Comparison of ENCODE assay signal across 9 cellular contexts in genomic region chr17:62995377-62995885, GRCh38. TPM values are rescaled to one million over a fixed set of nuclear protein-coding genes. Genes with fewer than 3 reads are reported as not detected.
A peak's percentile ranks its signal among the peaks of the same experiment; 100 is the strongest.
DNase-seq lines count a peak whose midpoint lies in the region; ATAC-seq and TF ChIP-seq lines count a peak whose summit lies in the region.
"Had no signal": no experiment of that assay in that cellular context is flagged by ENCODE, and none has a peak within 500 bp of the region (broad histone marks: within the 10 kb centered on the region; RNA-seq: fewer than 3 reads in every experiment).

No MANE protein-coding gene starts in this region.

- H3K9me2 ChIP-seq in PC-3 (replicated peaks; ENCODE audit: low read length): no peaks in the 10 kb centered on the region

- no peaks in the 10 kb centered on the region for H3K27me3 Mint-ChIP-seq in natural killer cell (ENCODE audit: low read depth in 2 of 2)

- intact Hi-C loops in PC-3 (cut with micrococcal nuclease): loop anchor here (1.0 to 5.0 kb wide), 3 partner anchors 47 to 411 kb away; no protein-coding TSS in a partner anchor
- intact Hi-C loops in dorsolateral prefrontal cortex (cut with DNase I): loop anchor here (5.0 to 10.0 kb wide), 3 partner anchors 189 to 412 kb away; no protein-coding TSS in a partner anchor
- intact Hi-C loops in natural killer cell (cut with micrococcal nuclease): loop anchor here (1.0 kb wide), 1 partner anchor 411 kb away; no protein-coding TSS in a partner anchor

- POLR2A ChIA-PET in HEK293 (lab: Yijun Ruan, JAX): no interaction called here
- POLR2A ChIA-PET in PC-3 (lab: Charles Lee; ENCODE audit: unreplicated experiment): interaction anchor here (0.7 kb wide), 1 partner anchor 354 kb away, joined by 4 read pairs; no protein-coding TSS in a partner anchor

- CTCF ChIA-PET in HEK293 (lab: Yijun Ruan, JAX) (interaction anchor here (0.5 to 1.9 kb wide), 23 partner anchors 9 to 492 kb away, joined by 3 to 37 read pairs (median 4); no protein-coding TSS in a partner anchor), PC-3 (lab: Charles Lee) (interaction anchor here (0.5 to 1.8 kb wide), 9 partner anchors 44 to 411 kb away, joined by 3 to 21 read pairs (median 3); no protein-coding TSS in a partner anchor)

- H3K4me3 Mint-ChIP-seq in natural killer cell: no peak overlapping the region

- H3K79me2 ChIP-seq in PC-3 (ENCODE audit: low read length): peaks cover 45% of the 10 kb centered on the region

- no TSS peak for BruUV-seq in PC-3 (replicated peaks; lab: Mats Ljungman, UMichigan)

- no peak overlapping the region for H3K27ac Mint-ChIP-seq in natural killer cell

- no peak overlapping the region for H3K27ac ChIP-seq in HEK293 (ENCODE audit: extremely low read depth, low read depth, low read length)
- H3K27ac ChIP-seq in PC-3 (ENCODE audit: low read length): no peak overlapping the region
- H3K27ac ChIP-seq in dorsolateral prefrontal cortex: peak overlapping the region in 1 of 59 donors; percentile 33
- H3K27ac ChIP-seq: SJSA1 had no signal

- H3K4me2 ChIP-seq in PC-3 (ENCODE audit: low read length): no peak overlapping the region

- peak; percentile 88 for ATAC-seq in PC-3
- ATAC-seq in natural killer cell: peak; percentile 67 to 83 (median 74)
- no peak for ATAC-seq in GM19395 (IDR thresholded peaks at IDR 0.05; ENCODE audit: unreplicated experiment)
- ATAC-seq in GM21367 (IDR thresholded peaks at IDR 0.05; ENCODE audit: unreplicated experiment): no peak

- peaks cover 4% of the 10 kb centered on the region for H4K20me1 ChIP-seq in PC-3 (ENCODE audit: low read length)

- TF ChIP-seq CTCF in HEK293 (tag by site-specific recombination; IDR thresholded peaks at IDR 0.05): 0 out of 2 replicates have a peak, but pooled peaks have one; percentile 46
- peak; percentile 92 for TF ChIP-seq CTCF in PC-3 (conservative IDR thresholded peaks at IDR 0.05; ENCODE audit: low read depth, low read length)
- TF ChIP-seq CTCF in dorsolateral prefrontal cortex (IDR thresholded peaks at IDR 0.05 in 54 of 56, conservative IDR thresholded peaks at IDR 0.05 in 2 of 56; ENCODE audit: low read depth in 1 of 56, partially characterized antibody in 56 of 56): peak in 55 of 56 donors; percentile 32 to 78 (median 58)
- TF ChIP-seq CTCF in natural killer cell (IDR thresholded peaks at IDR 0.05): peak; percentile 35

- H2AFZ ChIP-seq in PC-3 (ENCODE audit: low read length): no peak overlapping the region

- H3K27me3 ChIP-seq in PC-3 (ENCODE audit: low read length): no peaks in the 10 kb centered on the region
- H3K27me3 ChIP-seq in dorsolateral prefrontal cortex: no peaks in the 10 kb centered on the region
- H3K27me3 ChIP-seq: SJSA1 had no signal

- H3K9me3 Mint-ChIP-seq in natural killer cell: no peaks in the 10 kb centered on the region

- no peaks in the 10 kb centered on the region for H3F3A ChIP-seq in PC-3 (ENCODE audit: low read length, unreplicated experiment)

- no peaks in the 10 kb centered on the region for H3K36me3 Mint-ChIP-seq in natural killer cell

- H3K4me1 Mint-ChIP-seq in natural killer cell: peaks cover 27 to 43% of the 10 kb centered on the region in 2 donors

- H3K9me3 ChIP-seq in HEK293 (ENCODE audit: control insufficient read depth, insufficient read depth, low read depth, low read length) (no peaks in the 10 kb centered on the region), PC-3 (ENCODE audit: low read length) (no peaks in the 10 kb centered on the region)
- H3K9me3 ChIP-seq: SJSA1 had no signal

- H3K4me1 ChIP-seq in HEK293 (ENCODE audit: control insufficient read depth, insufficient read depth, low read length) (peaks cover 6% of the 10 kb centered on the region; the same call in 1 of the 2 replicates), PC-3 (ENCODE audit: insufficient read depth, low read length) (no peaks in the 10 kb centered on the region)
- H3K4me1 ChIP-seq: SJSA1 had no signal

- H3K36me3 ChIP-seq in HEK293 (ENCODE audit: control insufficient read depth in 2 of 2, insufficient read depth in 1 of 2, low read length in 2 of 2): no peaks in the 10 kb centered on the region
- no peaks in the 10 kb centered on the region for H3K36me3 ChIP-seq in PC-3 (ENCODE audit: low read depth, low read length)
- H3K36me3 ChIP-seq: SJSA1 had no signal

- H3K4me3 ChIP-seq in HEK293 (ENCODE audit: low read depth, low read length) (no peak overlapping the region), PC-3 (ENCODE audit: low read length) (no peak overlapping the region), dorsolateral prefrontal cortex (no peak overlapping the region)
- H3K4me3 ChIP-seq: SJSA1 had no signal

- no peak overlapping the region for H3K9ac ChIP-seq in PC-3 (ENCODE audit: low read length)

- DNase-seq in CMK (ENCODE audit: low read depth): peak; percentile 41
- DNase-seq in PC-3: peak; percentile 65
- peak in 2 of 10 donors; percentile 34 to 61 for DNase-seq in dorsolateral prefrontal cortex
- DNase-seq in natural killer cell: no peak
- DNase-seq in activated CD4-positive, alpha-beta T cell treated with anti-CD3 and anti-CD28 coated beads, Interleukin-2, amount 50 U/mL, for 1 hour: no peak

TF ChIP-seq in HEK293, 187 proteins besides CTCF, POLR2A, EP300 and RAD21:
- TF ChIP-seq SCRT2 (tag by site-specific recombination; IDR thresholded peaks at IDR 0.05): no peak
- peak; percentile 53 for TF ChIP-seq ZNF654 (tag by site-specific recombination; IDR thresholded peaks at IDR 0.05; ENCODE audit: low read depth)

RNA-seq across cellular contexts. Expression of gene TANC2, which starts 29.4 kb away (rescaled TPM):
- total RNA-seq in PC-3 (2014; rRNA removed) (24.2 and 58.1 TPM in 2 replicates), dorsolateral prefrontal cortex (100 to 1,000 TPM; 127 to 286 (median 201) TPM), natural killer cell (10 to 100 TPM; 53.9 to 59.9 (median 59.4) TPM)

Comparison
In these comparisons a context has a peak if more than half of its experiments do, and no peak if none do; other contexts are left out.
1. DNase-seq: peak in CMK (single experiment) and PC-3 (single experiment); none in natural killer cell (single experiment) and activated CD4-positive, alpha-beta T cell treated with anti-CD3 and anti-CD28 coated beads, Interleukin-2, amount 50 U/mL, for 1 hour (single experiment).
2. CTCF ChIP-seq: peak in every context shown above with its lines; median percentile 92 in PC-3; 58 in dorsolateral prefrontal cortex; 46 in HEK293; 35 in natural killer cell.
3. ATAC-seq: peak in PC-3 (single experiment) and natural killer cell (3 of 3); none in GM19395 (single experiment) and GM21367 (single experiment).